18 cellular contexts compared by ENCODE assay signal in genomic region chr3:139288266-139288821, GRCh38. TPM values are rescaled to one million over a fixed set of nuclear protein-coding genes. Genes with fewer than 3 reads are reported as not detected.
DNase-seq lines count a peak whose midpoint lies in the region; TF ChIP-seq lines count a peak whose summit lies in the region.
"Had no signal": no experiment of that assay in that cellular context is flagged by ENCODE, and none has a peak within 500 bp of the region (broad histone marks: within the 10 kb centered on the region; RNA-seq: fewer than 3 reads in every experiment).

No MANE protein-coding gene starts in this region.

- no peak overlapping the region for H2BK5ac ChIP-seq in mesenchymal stem cell (ENCODE audit: low read depth, low read length, poor library complexity, severe bottlenecking)

- intact Hi-C loops in esophagus muscularis mucosa (cut with DNase I): no loop called here

- no peaks in the 10 kb centered on the region for H3K36me3 ChIP-seq in mesenchymal stem cell (ENCODE audit: control insufficient read depth in 1 of 2, insufficient read depth in 2 of 2, low read depth in 1 of 2, low read length in 2 of 2)
- no peaks in the 10 kb centered on the region for H3K36me3 ChIP-seq in esophagus muscularis mucosa
- H3K36me3 ChIP-seq: BE2C, neural progenitor cell had no signal

- WGBS in mesenchymal stem cell: 66% methylated on average over 8 of the region's 8 CpGs
- WGBS in esophagus muscularis mucosa: 74% methylated on average over 6 of the region's 8 CpGs

- H3K4me2 ChIP-seq in mesenchymal stem cell (ENCODE audit: low read length, poor library complexity, severe bottlenecking): no peak overlapping the region
- H3K4me2 ChIP-seq: neural progenitor cell, smooth muscle cell had no signal

- H2AFZ ChIP-seq in mesenchymal stem cell (ENCODE audit: low read depth, low read length): no peak overlapping the region
- H2AFZ ChIP-seq: neural progenitor cell had no signal

- no peak overlapping the region for H3K9ac ChIP-seq in mesenchymal stem cell (ENCODE audit: low read length)
- H3K9ac ChIP-seq: neural progenitor cell had no signal

- H2BK120ac ChIP-seq in mesenchymal stem cell (ENCODE audit: low read depth, low read length): no peak overlapping the region

- H4K8ac ChIP-seq in mesenchymal stem cell (ENCODE audit: low read length): no peak overlapping the region

- H3K4me1 ChIP-seq in mesenchymal stem cell (ENCODE audit: control insufficient read depth, insufficient read depth, low read depth, low read length): peaks cover 14% of the 10 kb centered on the region
- peaks cover 0 to 12% (median 0%) of the 10 kb centered on the region in 4 donors for H3K4me1 ChIP-seq in esophagus muscularis mucosa
- H3K4me1 ChIP-seq: BE2C, neural progenitor cell had no signal

- peak overlapping the region; percentile 47 for H2AK5ac ChIP-seq in mesenchymal stem cell (ENCODE audit: low read length, severe bottlenecking)

- DNase-seq in AG20443 (ENCODE audit: low spot score) (peak; percentile 36), OCI-M1 (lab: John Stamatoyannopoulos, UW) (peak; percentile 83), epithelial cell of proximal tubule (ENCODE audit: low read depth) (no peak), mesenchymal stem cell (no peak), caudate nucleus (lab: John Stamatoyannopoulos, UW) (no peak), NCI-H2196 (lab: John Stamatoyannopoulos, UW; ENCODE audit: unreplicated experiment) (no peak), NCI-H1105 treated with DMSO at 0.1 percent for 48 hours (lab: John Stamatoyannopoulos, UW) (no peak), esophagus muscularis mucosa (ENCODE audit: extremely low spot score) (no peak)
- DNase-seq: activated T-cell treated with anti-CD3 and anti-CD28 coated beads, Interleukin-2, amount 50 U/mL, for 4 hours; amniotic stem cell; BE2C; HCEC 1CT; NCI-H2029 treated with DMSO at 0.1 percent for 48 hours; NCI-H526 treated with DMSO at 0.1 percent for 48 hours; RPMI8226 had no signal

- peak overlapping the region in 1 of 2 experiments; percentile 43 for H2BK12ac ChIP-seq in mesenchymal stem cell (ENCODE audit: low read length in 2 of 2)

- no peak overlapping the region for H3K4ac ChIP-seq in mesenchymal stem cell (ENCODE audit: low read depth in 1 of 2, low read length in 2 of 2)

- no peak overlapping the region for H3K18ac ChIP-seq in mesenchymal stem cell (ENCODE audit: low read depth in 1 of 2, low read length in 2 of 2)

- TF ChIP-seq CTCF in epithelial cell of proximal tubule (conservative IDR thresholded peaks at IDR 0.05; ENCODE audit: low read depth, low read length): peak; percentile 46
- no peak for TF ChIP-seq CTCF in esophagus muscularis mucosa (IDR thresholded peaks at IDR 0.05)

- no peak for TF ChIP-seq EP300 in esophagus muscularis mucosa (IDR thresholded peaks at IDR 0.05)

- H4K91ac ChIP-seq in mesenchymal stem cell (ENCODE audit: low read length): no peak overlapping the region

- no peaks in the 10 kb centered on the region for H3K79me1 ChIP-seq in mesenchymal stem cell (replicated peaks; ENCODE audit: low read length, poor library complexity, severe bottlenecking)

- no peak overlapping the region for H2BK15ac ChIP-seq in mesenchymal stem cell (ENCODE audit: low read depth, poor library complexity, severe bottlenecking)

- H3K23ac ChIP-seq in mesenchymal stem cell (ENCODE audit: low read length in 2 of 2): no peak overlapping the region

- H3K27me3 ChIP-seq in mesenchymal stem cell (ENCODE audit: control insufficient read depth in 1 of 2, insufficient read depth in 1 of 2, low read length in 2 of 2) (no peaks in the 10 kb centered on the region), esophagus muscularis mucosa (no peaks in the 10 kb centered on the region)
- H3K27me3 ChIP-seq: BE2C, neural progenitor cell had no signal

- H3K27ac ChIP-seq in mesenchymal stem cell (ENCODE audit: low read length, poor library complexity, severe bottlenecking) (no peak overlapping the region), caudate nucleus (ENCODE audit: low read depth, low read length) (no peak overlapping the region), esophagus muscularis mucosa (replicated peaks in 1 of 4) (no peak overlapping the region)
- H3K27ac ChIP-seq: HL-60, neural progenitor cell had no signal

- no peak for TF ChIP-seq POLR2A in esophagus muscularis mucosa (IDR thresholded peaks at IDR 0.05; ENCODE audit: low read depth)

- peak overlapping the region in 1 of 2 experiments; percentile 50 for H3K14ac ChIP-seq in mesenchymal stem cell (ENCODE audit: low read length in 2 of 2)

- H3K9me3 ChIP-seq in mesenchymal stem cell (ENCODE audit: control insufficient read depth, low read length) (no peaks in the 10 kb centered on the region), esophagus muscularis mucosa (no peaks in the 10 kb centered on the region)
- H3K9me3 ChIP-seq: BE2C had no signal

- H3K4me3 ChIP-seq in epithelial cell of proximal tubule (ENCODE audit: low read depth, low read length) (no peak overlapping the region), mesenchymal stem cell (ENCODE audit: insufficient read depth in 1 of 2, low read depth in 1 of 2, low read length in 2 of 2) (no peak overlapping the region), esophagus muscularis mucosa (no peak overlapping the region)
- H3K4me3 ChIP-seq: neural progenitor cell, smooth muscle cell had no signal

RNA-seq across cellular contexts. Expression of gene MRPS22, which starts 55.5 kb away (rescaled TPM):
- 69.6 and 87.1 TPM in 2 replicates for total RNA-seq in epithelial cell of proximal tubule
- 47.0 TPM for polyA plus RNA-seq in mesenchymal stem cell (2013, experiment 1 of 2)
- polyA plus RNA-seq in mesenchymal stem cell (2013, experiment 2 of 2): 48.0 TPM
- 10 to 100 TPM; 37.0 to 50.9 (median 45.8) TPM for total RNA-seq in esophagus muscularis mucosa

Comparison
In these comparisons a context has a peak if more than half of its experiments do, and no peak if none do; other contexts are left out.
1. DNase-seq: peak in AG20443 (single experiment) and OCI-M1 (single experiment); none in epithelial cell of proximal tubule (single experiment), mesenchymal stem cell (single experiment), caudate nucleus (0 of 61), NCI-H2196 (single experiment), NCI-H1105 treated with DMSO at 0.1 percent for 48 hours (single experiment) and esophagus muscularis mucosa (single experiment).